In genomic region chr1:35177237-35177786, GRCh38 we compare ENCODE assay signal across 26 cellular contexts. TPM values are rescaled to one million over a fixed set of nuclear protein-coding genes. Genes with fewer than 3 reads are reported as not detected.
DNase-seq lines count a peak whose midpoint lies in the region; ATAC-seq, FAIRE-seq and TF ChIP-seq lines count a peak whose summit lies in the region.
"Had no signal": no experiment of that assay in that cellular context is flagged by ENCODE, and none has a peak within 500 bp of the region (broad histone marks: within the 10 kb centered on the region; RNA-seq: fewer than 3 reads in every experiment).

No MANE protein-coding gene starts in this region.

- peaks cover 43% of the 10 kb centered on the region for H3K4me1 Mint-ChIP-seq in activated T-cell treated with anti-CD3 and anti-CD28 coated beads, Interleukin-2, amount 50 U/mL, for 24 hours (ENCODE audit: low read depth)
- peaks cover 23% of the 10 kb centered on the region for H3K4me1 Mint-ChIP-seq in T-helper 17 cell
- peaks cover 13 to 29% of the 10 kb centered on the region in 2 donors for H3K4me1 Mint-ChIP-seq in stimulated activated naive B cell treated with anti-CD40 and anti-IgM and Interleukin-4, amounts not matched to agents 10 μg/mL and 1 μg/mL and 100 μg/mL, for 72 hours

- H3K4me3 ChIP-seq in endothelial cell of umbilical vein (replicated peaks in 1 of 3; ENCODE audit: insufficient read depth in 1 of 3, low read depth in 1 of 3, low read length in 3 of 3) = no peak overlapping the region
- H3K4me3 ChIP-seq: left lung, transverse colon had no signal

- no peak for FAIRE-seq in endothelial cell of umbilical vein (lab: Jason Lieb, UNC)

- peaks cover 41% of the 10 kb centered on the region for H4K20me1 ChIP-seq in endothelial cell of umbilical vein (replicated peaks; ENCODE audit: control insufficient read depth, extremely low read depth, insufficient read depth, low read length)

- no peak overlapping the region for H3K9ac ChIP-seq in endothelial cell of umbilical vein (replicated peaks; ENCODE audit: extremely low read depth, insufficient read depth, low read length)
- H3K9ac ChIP-seq: KMS-11, parathyroid adenoma had no signal

- POLR2A ChIA-PET in endothelial cell of umbilical vein (lab: Charles Lee) = interaction anchor here (0.7 kb wide), 1 partner anchor 226 kb away, joined by 3 read pairs; no protein-coding TSS in a partner anchor

- CTCF ChIA-PET in endothelial cell of umbilical vein (lab: Charles Lee) = no interaction called here

- TF ChIP-seq CTCF in endothelial cell of umbilical vein (IDR thresholded peaks at IDR 0.05; ENCODE audit: extremely low read depth in 1 of 2, insufficient read depth in 1 of 2, low read depth in 1 of 2, low read length in 2 of 2) = no peak

- no peak overlapping the region for H3K27ac ChIP-seq in endothelial cell of umbilical vein (ENCODE audit: insufficient read depth, low read depth, low read length)
- H3K27ac ChIP-seq: KMS-11, left lung, parathyroid adenoma, transverse colon had no signal

- intact Hi-C loops in endothelial cell of umbilical vein (cut with micrococcal nuclease) = no loop called here

- peaks cover 82% of the 10 kb centered on the region for H3K36me3 Mint-ChIP-seq in activated T-cell treated with anti-CD3 and anti-CD28 coated beads, Interleukin-2, amount 50 U/mL, for 24 hours (ENCODE audit: low read depth)
- peaks cover 2% of the 10 kb centered on the region for H3K36me3 Mint-ChIP-seq in T-helper 17 cell (ENCODE audit: low read depth)
- H3K36me3 Mint-ChIP-seq in stimulated activated naive B cell treated with anti-CD40 and anti-IgM and Interleukin-4, amounts not matched to agents 10 μg/mL and 1 μg/mL and 100 μg/mL, for 72 hours = peaks cover 33 to 63% of the 10 kb centered on the region in 2 donors

- H3K9me3 Mint-ChIP-seq in activated T-cell treated with anti-CD3 and anti-CD28 coated beads, Interleukin-2, amount 50 U/mL, for 24 hours = no peaks in the 10 kb centered on the region
- no peaks in the 10 kb centered on the region for H3K9me3 Mint-ChIP-seq in stimulated activated naive B cell treated with anti-CD40 and anti-IgM and Interleukin-4, amounts not matched to agents 10 μg/mL and 1 μg/mL and 100 μg/mL, for 72 hours
- H3K9me3 Mint-ChIP-seq: T-helper 1 cell treated with Interleukin-12 subunit alpha and Interleukin-12 subunit beta and Interleukin-4 antibody, amounts not matched to agents 30 μg/mL and 1 μg/mL, for 36 hours had no signal

- BruUV-seq in endothelial cell of umbilical vein (replicated peaks; lab: Mats Ljungman, UMichigan) = no TSS peak

- no peaks in the 10 kb centered on the region for H3K9me1 ChIP-seq in endothelial cell of umbilical vein (replicated peaks; ENCODE audit: control insufficient read depth, extremely low read depth, insufficient read depth, low read length)

- peaks cover 3% of the 10 kb centered on the region for H3K4me1 ChIP-seq in endothelial cell of umbilical vein (ENCODE audit: control insufficient read depth, extremely low read depth, insufficient read depth, low read length)

- no peaks in the 10 kb centered on the region for H3K27me3 Mint-ChIP-seq in activated T-cell treated with anti-CD3 and anti-CD28 coated beads, Interleukin-2, amount 50 U/mL, for 24 hours
- H3K27me3 Mint-ChIP-seq in T-helper 17 cell = no peaks in the 10 kb centered on the region
- no peaks in the 10 kb centered on the region for H3K27me3 Mint-ChIP-seq in stimulated activated naive B cell treated with anti-CD40 and anti-IgM and Interleukin-4, amounts not matched to agents 10 μg/mL and 1 μg/mL and 100 μg/mL, for 72 hours

- no peak for DNase-seq in activated T-cell treated with anti-CD3 and anti-CD28 coated beads, Interleukin-2, amount 50 U/mL, for 24 hours
- DNase-seq in activated T-cell treated with anti-CD3 and anti-CD28 coated beads, Interleukin-2, amount 50 U/mL, for 48 hours = no peak
- DNase-seq in T-helper 17 cell (no peak), endothelial cell of umbilical vein (ENCODE audit: low read depth, low spot score) (no peak), COR-L47 (lab: John Stamatoyannopoulos, UW) (no peak), NCI-H446 (lab: John Stamatoyannopoulos, UW) (no peak), NCI-H1436 treated with DMSO at 0.1 percent for 48 hours (lab: John Stamatoyannopoulos, UW) (no peak)
- no peak for DNase-seq in stimulated activated naive B cell treated with anti-CD40 and anti-IgM and Interleukin-4, amounts not matched to agents 10 μg/mL and 1 μg/mL and 100 μg/mL, for 72 hours
- DNase-seq: activated CD4-positive, alpha-beta T cell treated with anti-CD3 and anti-CD28 coated beads for 4 hours; AML-193; DMS53; GDM1; H7; head of caudate nucleus; left lung; mesendoderm; NCI-H1694; NCI-H526 treated with DMSO at 0.1 percent for 48 hours; right cardiac atrium; stimulated activated CD4-positive, alpha-beta T cell treated with anti-CD3 and anti-CD28 coated beads, Interleukin-12 subunit alpha, Interleukin-12 subunit beta, amount 100 ng/mL, for 4 hours; stimulated activated CD4-positive, alpha-beta T cell treated with anti-CD3 and anti-CD28 coated beads, Interleukin-4, amount 100 ng/mL, for 24 hours; stimulated activated naive CD8-positive, alpha-beta T cell treated with anti-CD3 and anti-CD28 coated beads, Interleukin-15, Interleukin-2, amounts not matched to agents 100 U/mL and 50 U/mL, for 24 hours; transverse colon had no signal

- H3K4me2 ChIP-seq in endothelial cell of umbilical vein (ENCODE audit: insufficient read depth, low read length) = no peak overlapping the region
- H3K4me2 ChIP-seq: KMS-11 had no signal

- no peak for ATAC-seq in T-helper 17 cell
- no peak for ATAC-seq in stimulated activated naive B cell treated with anti-CD40 and anti-IgM and Interleukin-4, amounts not matched to agents 10 μg/mL and 1 μg/mL and 100 μg/mL, for 72 hours (replicated peaks)
- ATAC-seq: left lung; right cardiac atrium; stimulated activated naive CD8-positive, alpha-beta T cell treated with anti-CD3 and anti-CD28 coated beads, Interleukin-15, Interleukin-2, amounts not matched to agents 100 U/mL and 50 U/mL, for 24 hours had no signal

- no peak overlapping the region for H3K4me3 Mint-ChIP-seq in activated T-cell treated with anti-CD3 and anti-CD28 coated beads, Interleukin-2, amount 50 U/mL, for 24 hours
- no peak overlapping the region for H3K4me3 Mint-ChIP-seq in T-helper 17 cell
- no peak overlapping the region for H3K4me3 Mint-ChIP-seq in stimulated activated naive B cell treated with anti-CD40 and anti-IgM and Interleukin-4, amounts not matched to agents 10 μg/mL and 1 μg/mL and 100 μg/mL, for 72 hours
- H3K4me3 Mint-ChIP-seq: T-helper 1 cell treated with Interleukin-12 subunit alpha and Interleukin-12 subunit beta and Interleukin-4 antibody, amounts not matched to agents 30 μg/mL and 1 μg/mL, for 36 hours had no signal

- dilution Hi-C loops in endothelial cell of umbilical vein (cut with MboI; ENCODE audit: extremely low pct_ligation_motif_present, low sequenced_read_pairs) = no loop called here

- peak; percentile 20 for TF ChIP-seq POLR2A in endothelial cell of umbilical vein (IDR thresholded peaks at IDR 0.05; ENCODE audit: low read depth, low read length)

- peak overlapping the region; percentile 82 for H3K27ac Mint-ChIP-seq in activated T-cell treated with anti-CD3 and anti-CD28 coated beads, Interleukin-2, amount 50 U/mL, for 24 hours
- peak overlapping the region; percentile 87 for H3K27ac Mint-ChIP-seq in T-helper 17 cell
- peak overlapping the region; percentile 87 for H3K27ac Mint-ChIP-seq in stimulated activated naive B cell treated with anti-CD40 and anti-IgM and Interleukin-4, amounts not matched to agents 10 μg/mL and 1 μg/mL and 100 μg/mL, for 72 hours
- H3K27ac Mint-ChIP-seq: T-helper 1 cell treated with Interleukin-12 subunit alpha and Interleukin-12 subunit beta and Interleukin-4 antibody, amounts not matched to agents 30 μg/mL and 1 μg/mL, for 36 hours had no signal

- H3K9me3 ChIP-seq in T-helper 17 cell (ENCODE audit: control insufficient read depth, low read length, poor library complexity, severe bottlenecking) (no peaks in the 10 kb centered on the region), endothelial cell of umbilical vein (replicated peaks; ENCODE audit: control insufficient read depth, insufficient read depth, low read length) (no peaks in the 10 kb centered on the region)
- H3K9me3 ChIP-seq: left lung, transverse colon had no signal

- H3K27me3 ChIP-seq in endothelial cell of umbilical vein (ENCODE audit: control insufficient read depth in 2 of 2, insufficient read depth in 2 of 2, low read length in 2 of 2) = no peaks in the 10 kb centered on the region
- H3K27me3 ChIP-seq: left lung, transverse colon had no signal

- peaks cover 38% of the 10 kb centered on the region for H3K79me2 ChIP-seq in endothelial cell of umbilical vein (ENCODE audit: control insufficient read depth, insufficient read depth, low read length)
- H3K79me2 ChIP-seq: parathyroid adenoma had no signal

- H3K36me3 ChIP-seq in endothelial cell of umbilical vein (ENCODE audit: control insufficient read depth in 2 of 2, extremely low read depth in 1 of 2, insufficient read depth in 2 of 2, low read length in 2 of 2) = peaks cover 38 to 54% of the 10 kb centered on the region in 2 experiments

- no peak overlapping the region for H2AFZ ChIP-seq in endothelial cell of umbilical vein (ENCODE audit: low read depth, low read length)
- H2AFZ ChIP-seq: parathyroid adenoma had no signal

TF ChIP-seq in endothelial cell of umbilical vein, 7 proteins besides CTCF, POLR2A, EP300 and RAD21:
- TF ChIP-seq EZH2 (IDR thresholded peaks at IDR 0.05; ENCODE audit: borderline replicate concordance, low read depth, low read length, severe bottlenecking) = no peak
- TF ChIP-seq FOS (IDR thresholded peaks at IDR 0.05; ENCODE audit: borderline replicate concordance, insufficient read depth, low read length) = no peak
TF ChIP-seq in endothelial cell of umbilical vein: peak in this region for 0.

RNA-seq across cellular contexts. Expression of gene SFPQ, which starts 15.6 kb away (rescaled TPM):
- 100 to 1,000 TPM; 694 to 699 TPM for total RNA-seq in T-helper 17 cell
- total RNA-seq in endothelial cell of umbilical vein = 413 and 415 TPM in 2 replicates
- 100 and 104 TPM in 2 replicates for polyA plus RNA-seq in endothelial cell of umbilical vein
- polyA plus RNA-seq in endothelial cell of umbilical vein (2011; cell fraction: cytosol; rRNA removed) = 70.6 and 76.8 TPM in 2 replicates
- 563 and 666 TPM in 2 replicates for polyA plus RNA-seq in endothelial cell of umbilical vein (2011; cell fraction: nucleus; rRNA removed)
- polyA plus RNA-seq in endothelial cell of umbilical vein (2012) = 226 and 289 TPM in 2 replicates
- 145 and 149 TPM in 2 replicates for polyA minus RNA-seq in endothelial cell of umbilical vein
- polyA minus RNA-seq in endothelial cell of umbilical vein (2011; cell fraction: cytosol; rRNA and poly(A)+ RNA removed) = 52.1 TPM
- polyA minus RNA-seq in endothelial cell of umbilical vein (2011; cell fraction: nucleus; rRNA and poly(A)+ RNA removed) = 312 and 370 TPM in 2 replicates
